23 cellular contexts compared by ENCODE assay signal in the genomic region with DNA sequence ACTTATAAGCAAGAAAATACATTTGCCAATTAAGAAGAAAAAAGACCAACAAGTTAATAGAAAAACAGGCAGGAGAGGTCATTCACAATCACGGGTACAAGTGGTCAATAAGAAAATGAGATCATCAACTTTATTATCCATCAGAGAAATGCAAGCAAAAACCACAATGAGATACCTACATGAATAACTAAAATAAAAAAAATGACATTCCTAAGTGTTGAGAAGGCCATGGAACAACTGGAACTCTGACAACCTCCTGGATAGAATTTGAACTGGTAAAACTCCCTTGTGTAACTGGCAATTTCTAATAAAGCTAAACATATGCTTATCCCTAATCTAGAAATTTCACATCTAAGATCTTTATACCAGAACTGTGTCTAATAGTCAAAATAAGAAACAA.
"Had no signal": no experiment of that assay in that cellular context is flagged by ENCODE, and none has a peak within 500 bp of the region (broad histone marks: within the 10 kb centered on the region; RNA-seq: fewer than 3 reads in every experiment).

No MANE protein-coding gene starts in this region.

- H3K9me3 Mint-ChIP-seq: activated CD4-positive, alpha-beta memory T cell treated with anti-CD3 and anti-CD28 coated beads, Interleukin-2, amount 10 ng/mL, durations not matched to agents 7 days and 5 days; activated CD4-positive, alpha-beta T cell treated with anti-CD3 and anti-CD28 coated beads, Interleukin-2, amount 10 ng/mL, durations not matched to agents 24 days and 14 days; activated naive CD4-positive, alpha-beta T cell treated with anti-CD3 and anti-CD28 coated beads for 36 hours; activated naive CD8-positive, alpha-beta T cell treated with anti-CD3 and anti-CD28 coated beads, Interleukin-2, amount 10 ng/mL, durations not matched to agents 7 days and 5 days; activated T-cell treated with anti-CD3 and anti-CD28 coated beads, Interleukin-2, amount 50 U/mL, for 72 hours had no signal

- DNase-seq: activated CD4-positive, alpha-beta memory T cell treated with anti-CD3 and anti-CD28 coated beads, Interleukin-2, amount 10 ng/mL, durations not matched to agents 7 days and 5 days; activated CD4-positive, alpha-beta T cell treated with anti-CD3 and anti-CD28 coated beads, Interleukin-2, amount 10 ng/mL, durations not matched to agents 24 days and 14 days; activated effector memory CD4-positive, alpha-beta T cell treated with Interleukin-2 at 50 U/mL for 16 hours; activated naive CD4-positive, alpha-beta T cell treated with anti-CD3 and anti-CD28 coated beads for 36 hours; activated naive CD8-positive, alpha-beta T cell treated with anti-CD3 and anti-CD28 coated beads, Interleukin-2, amount 10 ng/mL, durations not matched to agents 7 days and 5 days; activated T-cell treated with anti-CD3 and anti-CD28 coated beads, Interleukin-2, amount 50 U/mL, for 72 hours; cerebellar nuclear complex; erythroblast; foreskin melanocyte; immature natural killer cell; left lung; naive thymus-derived CD4-positive, alpha-beta T cell; sigmoid colon; stimulated activated CD4-positive, alpha-beta T cell treated with anti-CD3 and anti-CD28 coated beads, Interleukin-2, amount 100 ng/mL, for 48 hours; stimulated activated naive CD4-positive, alpha-beta T cell; T-helper 17 cell; testis; uterus had no signal

- H2AFZ ChIP-seq: neural progenitor cell had no signal

- H3K27me3 Mint-ChIP-seq: activated CD4-positive, alpha-beta memory T cell treated with anti-CD3 and anti-CD28 coated beads, Interleukin-2, amount 10 ng/mL, durations not matched to agents 7 days and 5 days; activated CD4-positive, alpha-beta T cell treated with anti-CD3 and anti-CD28 coated beads, Interleukin-2, amount 10 ng/mL, durations not matched to agents 24 days and 14 days; activated naive CD8-positive, alpha-beta T cell treated with anti-CD3 and anti-CD28 coated beads, Interleukin-2, amount 10 ng/mL, durations not matched to agents 7 days and 5 days had no signal

- H3K4me1 Mint-ChIP-seq: activated CD4-positive, alpha-beta memory T cell treated with anti-CD3 and anti-CD28 coated beads, Interleukin-2, amount 10 ng/mL, durations not matched to agents 7 days and 5 days; activated CD4-positive, alpha-beta T cell treated with anti-CD3 and anti-CD28 coated beads, Interleukin-2, amount 10 ng/mL, durations not matched to agents 24 days and 14 days; activated naive CD8-positive, alpha-beta T cell treated with anti-CD3 and anti-CD28 coated beads, Interleukin-2, amount 10 ng/mL, durations not matched to agents 7 days and 5 days; immature natural killer cell; naive thymus-derived CD4-positive, alpha-beta T cell; T-helper 17 cell had no signal

- H3K27ac Mint-ChIP-seq: activated CD4-positive, alpha-beta memory T cell treated with anti-CD3 and anti-CD28 coated beads, Interleukin-2, amount 10 ng/mL, durations not matched to agents 7 days and 5 days; activated CD4-positive, alpha-beta T cell treated with anti-CD3 and anti-CD28 coated beads, Interleukin-2, amount 10 ng/mL, durations not matched to agents 24 days and 14 days; activated naive CD4-positive, alpha-beta T cell treated with anti-CD3 and anti-CD28 coated beads for 36 hours; activated naive CD8-positive, alpha-beta T cell treated with anti-CD3 and anti-CD28 coated beads, Interleukin-2, amount 10 ng/mL, durations not matched to agents 7 days and 5 days; immature natural killer cell; naive thymus-derived CD4-positive, alpha-beta T cell; neural progenitor cell; T-helper 17 cell had no signal

- H3K4me1 ChIP-seq: left lung, neural progenitor cell, sigmoid colon, testis, uterus had no signal

- H3K9me3 ChIP-seq: testis, uterus had no signal

- H3K36me3 Mint-ChIP-seq: activated naive CD8-positive, alpha-beta T cell treated with anti-CD3 and anti-CD28 coated beads, Interleukin-2, amount 10 ng/mL, durations not matched to agents 7 days and 5 days; immature natural killer cell; neural progenitor cell had no signal

- H3K4me2 ChIP-seq: neural progenitor cell had no signal

- H3K27me3 ChIP-seq: left lung, neural progenitor cell, sigmoid colon, testis, uterus had no signal

- ATAC-seq: activated CD4-positive, CD25-positive, alpha-beta regulatory T cell treated with anti-CD3 and anti-CD28 coated beads, Interleukin-2, amount 50 U/mL, for 24 hours; activated T-cell treated with anti-CD3 and anti-CD28 coated beads, Interleukin-2, amount 50 U/mL, for 72 hours; left lung; naive thymus-derived CD4-positive, alpha-beta T cell; T-helper 17 cell had no signal

- H3K27ac ChIP-seq: coronary artery, left lung, neural progenitor cell, sigmoid colon, testis, uterus, VCaP had no signal

- H3K4me3 ChIP-seq: coronary artery, left lung, lung, neural progenitor cell, sigmoid colon, testis, uterus had no signal

- H3K4me3 Mint-ChIP-seq: activated CD4-positive, alpha-beta memory T cell treated with anti-CD3 and anti-CD28 coated beads, Interleukin-2, amount 10 ng/mL, durations not matched to agents 7 days and 5 days; activated CD4-positive, alpha-beta T cell treated with anti-CD3 and anti-CD28 coated beads, Interleukin-2, amount 10 ng/mL, durations not matched to agents 24 days and 14 days; activated naive CD4-positive, alpha-beta T cell treated with anti-CD3 and anti-CD28 coated beads for 36 hours; activated naive CD8-positive, alpha-beta T cell treated with anti-CD3 and anti-CD28 coated beads, Interleukin-2, amount 10 ng/mL, durations not matched to agents 7 days and 5 days; activated T-cell treated with anti-CD3 and anti-CD28 coated beads, Interleukin-2, amount 50 U/mL, for 72 hours; immature natural killer cell; naive thymus-derived CD4-positive, alpha-beta T cell; neural progenitor cell; T-helper 17 cell had no signal

- H3K9ac ChIP-seq: neural progenitor cell had no signal

- H3K36me3 ChIP-seq: left lung, neural progenitor cell, sigmoid colon, uterus had no signal
